In the genomic region with DNA sequence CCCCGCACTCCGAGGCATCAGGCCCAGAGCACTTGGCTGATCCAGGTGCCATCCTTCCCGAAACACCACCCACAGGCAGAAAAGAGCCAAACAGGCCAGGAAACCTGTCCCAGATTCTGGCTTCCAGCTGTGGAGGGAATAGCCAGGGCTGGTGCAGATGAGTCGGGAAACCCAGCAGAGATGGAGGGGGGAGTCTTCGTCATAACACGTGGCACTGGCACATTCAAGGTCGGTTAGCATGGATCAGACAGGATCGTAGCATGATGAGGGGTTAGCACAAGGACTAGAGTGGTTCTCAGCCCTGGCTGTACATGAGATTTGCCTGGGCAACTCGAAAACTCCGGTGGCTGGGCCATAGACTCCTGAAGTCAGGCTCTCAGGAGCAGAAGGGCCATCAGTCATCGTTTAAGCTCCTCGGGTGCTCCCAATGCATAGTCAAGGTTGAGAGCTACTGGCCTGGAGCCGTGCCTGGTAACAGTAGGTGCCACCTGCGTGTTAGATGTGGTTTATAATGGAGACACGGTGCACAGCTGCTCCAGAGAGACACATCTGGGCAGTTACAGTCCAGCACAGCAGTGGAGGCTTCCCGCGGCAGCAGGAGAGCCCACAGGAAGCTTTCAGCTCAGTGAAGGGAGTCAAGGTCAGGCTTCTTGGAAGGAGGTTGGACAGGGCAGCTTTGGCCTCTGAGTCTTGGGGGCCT, we compare ENCODE assay signal across 23 cellular contexts. TPM values are rescaled to one million over a fixed set of nuclear protein-coding genes. Genes with fewer than 3 reads are reported as not detected.
DNase-seq lines count a peak whose midpoint lies in the region; ATAC-seq, FAIRE-seq and TF ChIP-seq lines count a peak whose summit lies in the region.
"Had no signal": no experiment of that assay in that cellular context is flagged by ENCODE, and none has a peak within 500 bp of the region (broad histone marks: within the 10 kb centered on the region; RNA-seq: fewer than 3 reads in every experiment).

No MANE protein-coding gene starts in this region.

- TF ChIP-seq POLR2A in A549 (IDR thresholded peaks at IDR 0.05; ENCODE audit: low read length): no peak

- POLR2A ChIA-PET in activated CD4-positive, alpha-beta T cell treated with anti-CD3 and anti-CD28 coated beads for 36 hours (lab: Charles Lee): no interaction called here
- POLR2A ChIA-PET in A549 (lab: Yijun Ruan, JAX): interaction anchor here (1.3 kb wide), 1 partner anchor 12 kb away, joined by 3 read pairs; no protein-coding TSS in a partner anchor

- no peak for TF ChIP-seq EP300 in A549 (IDR thresholded peaks at IDR 0.05)

- DNase-seq in activated CD4-positive, alpha-beta T cell treated with anti-CD3 and anti-CD28 coated beads for 36 hours: no peak
- no peak for DNase-seq in activated CD4-positive, alpha-beta T cell treated with anti-CD3 and anti-CD28 coated beads, Interleukin-2, amount 50 U/mL, for 4 hours
- DNase-seq in A549 (ENCODE audit: low read depth in 1 of 2, low spot score in 1 of 2) (no peak), endothelial cell (ENCODE audit: low spot score) (no peak), mucosa of gallbladder (ENCODE audit: low spot score) (no peak), DMS79 treated with DMSO at 0.1 percent for 48 hours (lab: John Stamatoyannopoulos, UW) (no peak)
- DNase-seq: activated CD4-positive, CD25-positive, alpha-beta regulatory T cell; activated T-cell treated with anti-CD3 and anti-CD28 coated beads, Interleukin-2, amount 50 U/mL, for 72 hours; brain microvascular endothelial cell; NCI-H1048; NCI-H1694; NCI-H2171; NCI-H510A; right lobe of liver; stimulated activated naive CD4-positive, alpha-beta T cell; T-helper 1 cell had no signal

- FAIRE-seq in A549 (lab: Jason Lieb, UNC): no peak
- FAIRE-seq: G401.6, keratinocyte had no signal

- ATAC-seq in activated CD4-positive, alpha-beta T cell treated with anti-CD3 and anti-CD28 coated beads for 36 hours: no peak
- ATAC-seq in A549 (peak; percentile 6 to 17; a peak in 3 of 6 replicates), HG03159 (IDR thresholded peaks at IDR 0.05; ENCODE audit: unreplicated experiment) (no peak)
- ATAC-seq: activated T-cell treated with anti-CD3 and anti-CD28 coated beads, Interleukin-2, amount 50 U/mL, for 72 hours; right lobe of liver had no signal

- no peak overlapping the region for H3K4me2 ChIP-seq in A549

- H3K4me3 ChIP-seq in A549: no peak overlapping the region
- H3K4me3 ChIP-seq: right lobe of liver, vagina had no signal

- 93% methylated on average over 17 of the region's 17 CpGs for WGBS in A549 (ENCODE audit: missing lambda C conversion rate)

- peaks cover 2% of the 10 kb centered on the region; the same call in 1 of the 3 replicates for H3K4me1 ChIP-seq in A549

- no peaks in the 10 kb centered on the region for H3K9me3 Mint-ChIP-seq in activated CD4-positive, alpha-beta T cell treated with anti-CD3 and anti-CD28 coated beads for 36 hours (ENCODE audit: low read depth)
- no peaks in the 10 kb centered on the region for H3K9me3 Mint-ChIP-seq in endothelial cell (ENCODE audit: unreplicated experiment)
- H3K9me3 Mint-ChIP-seq: activated T-cell treated with anti-CD3 and anti-CD28 coated beads, Interleukin-2, amount 50 U/mL, for 72 hours had no signal

- H3K4me1 Mint-ChIP-seq in activated CD4-positive, alpha-beta T cell treated with anti-CD3 and anti-CD28 coated beads for 36 hours: peaks cover 5% of the 10 kb centered on the region
- peaks cover 13% of the 10 kb centered on the region for H3K4me1 Mint-ChIP-seq in endothelial cell (ENCODE audit: unreplicated experiment)

- peaks cover 11% of the 10 kb centered on the region for H3K36me3 Mint-ChIP-seq in activated CD4-positive, alpha-beta T cell treated with anti-CD3 and anti-CD28 coated beads for 36 hours (ENCODE audit: low read depth)
- peaks cover 48% of the 10 kb centered on the region for H3K36me3 Mint-ChIP-seq in endothelial cell (ENCODE audit: low read depth, unreplicated experiment)

- H3K27me3 Mint-ChIP-seq in activated CD4-positive, alpha-beta T cell treated with anti-CD3 and anti-CD28 coated beads for 36 hours: no peaks in the 10 kb centered on the region
- H3K27me3 Mint-ChIP-seq in endothelial cell (ENCODE audit: unreplicated experiment): peaks cover 41% of the 10 kb centered on the region

- intact Hi-C loops in activated CD4-positive, alpha-beta T cell treated with anti-CD3 and anti-CD28 coated beads for 36 hours (cut with DNase I, micrococcal nuclease): no loop called here

- TF ChIP-seq RAD21 in A549 (conservative IDR thresholded peaks at IDR 0.05 in 1 of 2, IDR thresholded peaks at IDR 0.05 in 1 of 2): no peak

- no peak overlapping the region for H3K4me3 Mint-ChIP-seq in activated CD4-positive, alpha-beta T cell treated with anti-CD3 and anti-CD28 coated beads for 36 hours
- peak overlapping the region; percentile 42 for H3K4me3 Mint-ChIP-seq in endothelial cell (ENCODE audit: unreplicated experiment)
- H3K4me3 Mint-ChIP-seq: activated T-cell treated with anti-CD3 and anti-CD28 coated beads, Interleukin-2, amount 50 U/mL, for 72 hours had no signal

- H3K9me3 ChIP-seq in A549 (no peaks in the 10 kb centered on the region), KOPT-K1 (ENCODE audit: insufficient read depth, low read length, poor library complexity, severe bottlenecking) (no peaks in the 10 kb centered on the region)
- H3K9me3 ChIP-seq: right lobe of liver, vagina had no signal

- CTCF ChIA-PET in activated CD4-positive, alpha-beta T cell treated with anti-CD3 and anti-CD28 coated beads for 36 hours (lab: Charles Lee): interaction anchor here (0.6 to 2.2 kb wide), 3 partner anchors 14 to 450 kb away, joined by 3 to 6 read pairs (median 3); no protein-coding TSS in a partner anchor
- CTCF ChIA-PET in A549 (lab: Yijun Ruan, JAX): interaction anchor here (0.5 to 6.5 kb wide), 6 partner anchors 13 to 207 kb away, joined by 3 to 58 read pairs (median 4); no protein-coding TSS in a partner anchor

- TF ChIP-seq CTCF in A549 (IDR thresholded peaks at IDR 0.05): no peak
- TF ChIP-seq CTCF in endothelial cell (IDR thresholded peaks at IDR 0.05; ENCODE audit: unreplicated experiment): no peak

- H3K27ac ChIP-seq in A549: peak overlapping the region in 1 of 2 experiments; percentile 17; a peak in 2 of 6 replicates
- H3K27ac ChIP-seq in KOPT-K1 (ENCODE audit: low read depth, low read length, poor library complexity, severe bottlenecking): peak overlapping the region; percentile 20
- H3K27ac ChIP-seq: 22Rv1, brain microvascular endothelial cell, right lobe of liver, vagina had no signal

- peaks cover 98% of the 10 kb centered on the region for H3K36me3 ChIP-seq in KOPT-K1 (ENCODE audit: insufficient read depth, low read length)

- peak overlapping the region; percentile 51 for H3K27ac Mint-ChIP-seq in activated CD4-positive, alpha-beta T cell treated with anti-CD3 and anti-CD28 coated beads for 36 hours
- H3K27ac Mint-ChIP-seq in endothelial cell (ENCODE audit: unreplicated experiment): peak overlapping the region; percentile 24
- H3K27ac Mint-ChIP-seq: activated T-cell treated with anti-CD3 and anti-CD28 coated beads, Interleukin-2, amount 50 U/mL, for 72 hours had no signal

TF ChIP-seq in A549, 52 proteins besides CTCF, POLR2A, EP300 and RAD21 (continues in another document):
- TF ChIP-seq, protein P1, sequence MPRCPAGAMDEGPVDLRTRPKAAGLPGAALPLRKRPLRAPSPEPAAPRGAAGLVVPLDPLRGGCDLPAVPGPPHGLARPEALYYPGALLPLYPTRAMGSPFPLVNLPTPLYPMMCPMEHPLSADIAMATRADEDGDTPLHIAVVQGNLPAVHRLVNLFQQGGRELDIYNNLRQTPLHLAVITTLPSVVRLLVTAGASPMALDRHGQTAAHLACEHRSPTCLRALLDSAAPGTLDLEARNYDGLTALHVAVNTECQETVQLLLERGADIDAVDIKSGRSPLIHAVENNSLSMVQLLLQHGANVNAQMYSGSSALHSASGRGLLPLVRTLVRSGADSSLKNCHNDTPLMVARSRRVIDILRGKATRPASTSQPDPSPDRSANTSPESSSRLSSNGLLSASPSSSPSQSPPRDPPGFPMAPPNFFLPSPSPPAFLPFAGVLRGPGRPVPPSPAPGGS (IDR thresholded peaks at IDR 0.05): no peak

RNA-seq across cellular contexts. Expression of a gene that starts 6.3 kb away (rescaled TPM):
- total RNA-seq in activated CD4-positive, alpha-beta T cell treated with anti-CD3 and anti-CD28 coated beads for 36 hours: 10 to 100 TPM; 22.5 to 24.2 TPM
- polyA plus RNA-seq in A549 (2011; rRNA removed) (33.4 and 36.9 TPM in 2 replicates), A549 (2017; fragmentation: RNase III; extraction: RNeasy Plus Mini Kit Qiagen cat#74134 plus additional on column Dnase treatment) (42.3 to 55.4 TPM (median 50.5 TPM) in 3 replicates)
- 48.4 and 61.1 TPM in 2 replicates for polyA plus RNA-seq in A549 (2012; cell fraction: cytosol; rRNA removed)
- 158 and 205 TPM in 2 replicates for polyA plus RNA-seq in A549 (2012; cell fraction: nucleus; rRNA removed)
- polyA minus RNA-seq in A549 (2011; rRNA and poly(A)+ RNA removed): 49.4 and 52.6 TPM in 2 replicates
- total RNA-seq in endothelial cell (ENCODE audit: unreplicated experiment) (165 TPM), mucosa of gallbladder (141 TPM)

RNA-seq across cellular contexts. Expression of a gene that starts 20.1 kb away (rescaled TPM):
- total RNA-seq in activated CD4-positive, alpha-beta T cell treated with anti-CD3 and anti-CD28 coated beads for 36 hours: 1 to 10 TPM in 1 of 2 experiments, under 1 TPM in 1; 0.86 to 1.1 TPM
- polyA plus RNA-seq in A549 (2011; rRNA removed) (1.9 and 2.2 TPM in 2 replicates), A549 (2017; fragmentation: RNase III; extraction: RNeasy Plus Mini Kit Qiagen cat#74134 plus additional on column Dnase treatment) (1.3 to 1.4 TPM (median 1.3 TPM) in 3 replicates)
- 1.5 and 1.9 TPM in 2 replicates for polyA plus RNA-seq in A549 (2012; cell fraction: cytosol; rRNA removed)
- polyA plus RNA-seq in A549 (2012; cell fraction: nucleus; rRNA removed): 12.5 and 14.5 TPM in 2 replicates
- polyA minus RNA-seq in A549 (2011; rRNA and poly(A)+ RNA removed): 1.9 and 2.4 TPM in 2 replicates
- total RNA-seq in endothelial cell (ENCODE audit: unreplicated experiment) (0.95 TPM), mucosa of gallbladder (1.0 TPM)

RNA-seq across cellular contexts. Expression of a gene that starts 29.7 kb away (rescaled TPM):
- total RNA-seq in activated CD4-positive, alpha-beta T cell treated with anti-CD3 and anti-CD28 coated beads for 36 hours: 10 to 100 TPM; 43.4 to 51.3 TPM
- polyA plus RNA-seq in A549 (2011; rRNA removed) (40.0 and 48.1 TPM in 2 replicates), A549 (2017; fragmentation: RNase III; extraction: RNeasy Plus Mini Kit Qiagen cat#74134 plus additional on column Dnase treatment) (82.1 to 87.0 TPM (median 84.2 TPM) in 3 replicates)
- polyA plus RNA-seq in A549 (2012; cell fraction: cytosol; rRNA removed): 64.4 and 73.9 TPM in 2 replicates
- 93.3 and 105 TPM in 2 replicates for polyA plus RNA-seq in A549 (2012; cell fraction: nucleus; rRNA removed)
- 28.1 and 30.0 TPM in 2 replicates for polyA minus RNA-seq in A549 (2011; rRNA and poly(A)+ RNA removed)
- total RNA-seq in endothelial cell (ENCODE audit: unreplicated experiment) (38.4 TPM), mucosa of gallbladder (27.6 TPM)

RNA-seq across cellular contexts. Expression of a gene that starts 36.1 kb away (rescaled TPM):
- total RNA-seq in activated CD4-positive, alpha-beta T cell treated with anti-CD3 and anti-CD28 coated beads for 36 hours: 1 to 10 TPM; 3.9 to 4.5 TPM
- polyA plus RNA-seq in A549 (2011; rRNA removed) (0.62 and 0.95 TPM in 2 replicates), A549 (2017; fragmentation: RNase III; extraction: RNeasy Plus Mini Kit Qiagen cat#74134 plus additional on column Dnase treatment) (4.6 to 6.1 TPM (median 5.6 TPM) in 3 replicates)
- 2.6 and 3.8 TPM in 2 replicates for polyA plus RNA-seq in A549 (2012; cell fraction: cytosol; rRNA removed)
- 9.6 and 11.7 TPM in 2 replicates for polyA plus RNA-seq in A549 (2012; cell fraction: nucleus; rRNA removed)
- polyA minus RNA-seq in A549 (2011; rRNA and poly(A)+ RNA removed): 0.45 and 0.54 TPM in 2 replicates
- total RNA-seq in endothelial cell (ENCODE audit: unreplicated experiment) (3.0 TPM), mucosa of gallbladder (21.0 TPM)
- total RNA-seq: H4 had no signal

Comparison
In these comparisons a context has a peak if more than half of its experiments do, and no peak if none do; other contexts are left out.
1. ATAC-seq: peak in A549 (2 of 2); none in activated CD4-positive, alpha-beta T cell treated with anti-CD3 and anti-CD28 coated beads for 36 hours (single experiment) and HG03159 (single experiment).